Comparison of ENCODE assay signal across 15 cellular contexts in the genomic region with DNA sequence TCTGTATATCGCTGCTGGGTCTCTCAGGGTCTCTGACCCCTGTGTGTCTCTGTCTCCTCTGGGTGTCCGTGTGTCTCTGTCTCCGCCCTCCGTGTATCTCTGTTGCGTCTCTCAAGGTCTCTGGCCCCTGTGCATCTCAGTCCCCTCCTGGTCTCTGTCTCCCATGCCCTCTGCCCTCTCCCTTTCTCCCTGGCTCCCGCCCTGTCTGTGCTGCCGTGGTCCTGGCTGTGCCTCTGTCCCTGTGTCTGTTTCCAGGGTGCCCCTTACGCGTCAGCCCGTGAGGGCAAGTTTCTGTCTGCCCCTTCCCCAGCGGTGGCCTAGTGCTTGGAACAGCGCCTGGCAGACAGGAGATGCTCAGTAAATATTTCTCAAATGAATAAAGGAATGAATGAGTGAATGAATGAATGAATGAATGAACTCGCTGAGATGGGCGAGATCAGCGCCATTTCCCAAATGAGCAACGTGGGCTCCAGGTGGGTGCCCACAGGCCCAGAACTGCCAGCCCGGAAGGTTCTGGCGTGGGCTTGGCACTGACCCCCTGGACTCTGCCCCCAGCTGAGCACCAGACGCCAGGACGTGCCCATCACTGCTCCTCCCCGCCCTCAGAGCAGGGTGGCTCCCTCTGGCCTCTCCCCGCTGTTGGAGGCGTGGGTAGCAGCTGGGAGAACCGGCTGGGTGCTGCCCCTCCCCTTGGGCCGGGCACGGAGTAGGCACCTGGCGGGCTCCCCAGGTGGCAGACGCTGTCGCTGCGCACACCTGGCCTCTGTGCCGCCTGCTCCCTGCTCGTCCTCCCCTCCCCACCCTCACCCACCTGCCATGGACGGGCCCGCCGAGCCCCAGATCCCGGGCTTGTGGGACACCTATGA. TPM values are rescaled to one million over a fixed set of nuclear protein-coding genes. Genes with fewer than 3 reads are reported as not detected.
A peak's percentile ranks its signal among the peaks of the same experiment; 100 is the strongest.
DNase-seq lines count a peak whose midpoint lies in the region; ATAC-seq and TF ChIP-seq lines count a peak whose summit lies in the region.
"Had no signal": no experiment of that assay in that cellular context is flagged by ENCODE, and none has a peak within 500 bp of the region (broad histone marks: within the 10 kb centered on the region; RNA-seq: fewer than 3 reads in every experiment).

TSS of gene SULT2B1 (plus strand) at position 736 of the 866 bp plus-strand sequence. CDS start at position 817, 81 bp downstream.

- H3K4me1 Mint-ChIP-seq in CD8-positive, alpha-beta T cell (ENCODE audit: low read depth), result no peaks in the 10 kb centered on the region
- H3K4me1 Mint-ChIP-seq: activated naive CD8-positive, alpha-beta T cell treated with anti-CD3 and anti-CD28 coated beads for 36 hours; memory B cell had no signal

- TF ChIP-seq CTCF in suprapubic skin (IDR thresholded peaks at IDR 0.05) (no peak), esophagus muscularis mucosa (IDR thresholded peaks at IDR 0.05) (no peak)
- TF ChIP-seq CTCF in CD8-positive, alpha-beta T cell (IDR thresholded peaks at IDR 0.05), result no peak

- WGBS in suprapubic skin, result 49% methylated on average over 28 of the region's 36 CpGs
- 73% methylated on average over 34 of the region's 36 CpGs for WGBS in esophagus muscularis mucosa

- no peaks in the 10 kb centered on the region for H3K36me3 Mint-ChIP-seq in CD8-positive, alpha-beta T cell
- H3K36me3 Mint-ChIP-seq: activated CD4-positive, alpha-beta memory T cell treated with anti-CD3 and anti-CD28 coated beads for 36 hours; activated naive CD8-positive, alpha-beta T cell treated with anti-CD3 and anti-CD28 coated beads for 36 hours; memory B cell had no signal

- DNase-seq in SHP77 (lab: John Stamatoyannopoulos, UW) (peak; percentile 39), SHP77 treated with DMSO at 0.1 percent for 48 hours (lab: John Stamatoyannopoulos, UW) (no peak), NCI-H345 treated with DMSO at 0.1 percent for 48 hours (lab: John Stamatoyannopoulos, UW; ENCODE audit: unreplicated experiment) (peak; percentile 73), suprapubic skin (ENCODE audit: low spot score in 2 of 2) (no peak), esophagus muscularis mucosa (ENCODE audit: extremely low spot score) (no peak)
- no peak for DNase-seq in CD8-positive, alpha-beta T cell
- no peak for DNase-seq in stimulated activated CD4-positive, alpha-beta T cell treated with anti-CD3 and anti-CD28 coated beads, Interleukin-2, amount 100 ng/mL, for 48 hours
- DNase-seq: activated CD4-positive, alpha-beta memory T cell treated with anti-CD3 and anti-CD28 coated beads for 36 hours; activated naive CD8-positive, alpha-beta T cell treated with anti-CD3 and anti-CD28 coated beads for 36 hours; H9; MV-4-11 had no signal

- TF ChIP-seq POLR2A in suprapubic skin (IDR thresholded peaks at IDR 0.05), result no peak
- TF ChIP-seq POLR2A in esophagus muscularis mucosa (IDR thresholded peaks at IDR 0.05; ENCODE audit: low read depth), result no peak

- H3K36me3 ChIP-seq in suprapubic skin (no peaks in the 10 kb centered on the region), esophagus muscularis mucosa (no peaks in the 10 kb centered on the region)
- H3K36me3 ChIP-seq in CD8-positive, alpha-beta T cell (ENCODE audit: insufficient read depth, low read length), result no peaks in the 10 kb centered on the region
- H3K36me3 ChIP-seq: SJSA1 had no signal

- intact Hi-C loops in esophagus muscularis mucosa (cut with DNase I), result no loop called here
- intact Hi-C loops in CD8-positive, alpha-beta T cell (cut with DNase I, micrococcal nuclease), result no loop called here

- no peak for TF ChIP-seq EP300 in suprapubic skin (IDR thresholded peaks at IDR 0.05)
- no peak for TF ChIP-seq EP300 in esophagus muscularis mucosa (IDR thresholded peaks at IDR 0.05)

- POLR2A ChIA-PET in CD8-positive, alpha-beta T cell (lab: Charles Lee), result no interaction called here

- H3K27me3 Mint-ChIP-seq in CD8-positive, alpha-beta T cell (ENCODE audit: low read depth), result peaks cover 7% of the 10 kb centered on the region

- H3K9me3 ChIP-seq in suprapubic skin, result no peaks in the 10 kb centered on the region
- no peaks in the 10 kb centered on the region for H3K9me3 ChIP-seq in esophagus muscularis mucosa
- no peaks in the 10 kb centered on the region for H3K9me3 ChIP-seq in CD8-positive, alpha-beta T cell (ENCODE audit: low read length)
- H3K9me3 ChIP-seq: SJSA1 had no signal

- H3K4me3 ChIP-seq in suprapubic skin, result peak within 1 kb of the TSS; percentile 34
- H3K4me3 ChIP-seq in esophagus muscularis mucosa, result no peak within 1 kb of the TSS
- no peak within 1 kb of the TSS for H3K4me3 ChIP-seq in CD8-positive, alpha-beta T cell (ENCODE audit: low read depth, low read length)
- H3K4me3 ChIP-seq: SJSA1 had no signal

- no peaks in the 10 kb centered on the region for H3K27me3 ChIP-seq in suprapubic skin
- H3K27me3 ChIP-seq in esophagus muscularis mucosa, result peaks cover 0 to 42% (median 0%) of the 10 kb centered on the region in 4 donors
- no peaks in the 10 kb centered on the region for H3K27me3 ChIP-seq in CD8-positive, alpha-beta T cell (ENCODE audit: insufficient read depth, low read length)
- H3K27me3 ChIP-seq: SJSA1 had no signal

- no peaks in the 10 kb centered on the region for H3K9me3 Mint-ChIP-seq in CD8-positive, alpha-beta T cell
- H3K9me3 Mint-ChIP-seq: activated CD4-positive, alpha-beta memory T cell treated with anti-CD3 and anti-CD28 coated beads for 36 hours; activated naive CD8-positive, alpha-beta T cell treated with anti-CD3 and anti-CD28 coated beads for 36 hours; dendritic cell treated with granulocyte-macrophage colony-stimulating factor and Interleukin-4, amounts not matched to agents 40 ng/mL and 50 ng/mL, for 4 days; memory B cell had no signal

- H3K27ac ChIP-seq in suprapubic skin, result peak within 1 kb of the TSS; percentile 66
- no peak within 1 kb of the TSS for H3K27ac ChIP-seq in esophagus muscularis mucosa (replicated peaks in 1 of 4)
- H3K27ac ChIP-seq in CD8-positive, alpha-beta T cell (ENCODE audit: low read depth, low read length), result no peak within 1 kb of the TSS
- H3K27ac ChIP-seq: SJSA1 had no signal

- ATAC-seq in esophagus mucosa, result peak; percentile 89
- ATAC-seq in CD8-positive, alpha-beta T cell, result no peak

- CTCF ChIA-PET in CD8-positive, alpha-beta T cell (lab: Charles Lee), result no interaction called here

- H3K4me3 Mint-ChIP-seq in CD8-positive, alpha-beta T cell, result no peak within 1 kb of the TSS
- H3K4me3 Mint-ChIP-seq: activated CD4-positive, alpha-beta memory T cell treated with anti-CD3 and anti-CD28 coated beads for 36 hours; activated naive CD8-positive, alpha-beta T cell treated with anti-CD3 and anti-CD28 coated beads for 36 hours; dendritic cell treated with granulocyte-macrophage colony-stimulating factor and Interleukin-4, amounts not matched to agents 40 ng/mL and 50 ng/mL, for 4 days; memory B cell had no signal

- no peak within 1 kb of the TSS for H3K27ac Mint-ChIP-seq in CD8-positive, alpha-beta T cell
- H3K27ac Mint-ChIP-seq: activated CD4-positive, alpha-beta memory T cell treated with anti-CD3 and anti-CD28 coated beads for 36 hours; activated naive CD8-positive, alpha-beta T cell treated with anti-CD3 and anti-CD28 coated beads for 36 hours; dendritic cell treated with granulocyte-macrophage colony-stimulating factor and Interleukin-4, amounts not matched to agents 40 ng/mL and 50 ng/mL, for 4 days; memory B cell had no signal

- H3K4me1 ChIP-seq in suprapubic skin, result peaks cover 17% of the 10 kb centered on the region
- no peaks in the 10 kb centered on the region for H3K4me1 ChIP-seq in esophagus muscularis mucosa
- H3K4me1 ChIP-seq in CD8-positive, alpha-beta T cell (ENCODE audit: insufficient read depth, low read length), result no peaks in the 10 kb centered on the region

RNA-seq across cellular contexts. Expression of gene SULT2B1, which starts in this region (rescaled TPM):
- total RNA-seq in esophagus mucosa (245 TPM), suprapubic skin (100 to 1,000 TPM in 2 of 4 donors, 10 to 100 TPM in 2; 26.0 to 162 (median 122) TPM), esophagus muscularis mucosa (1 to 10 TPM in 1 of 4 donors, not detected in 3; 1.0 TPM)
- not detected for total RNA-seq in CD8-positive, alpha-beta T cell
- total RNA-seq: activated CD4-positive, alpha-beta memory T cell treated with anti-CD3 and anti-CD28 coated beads for 36 hours; activated naive CD8-positive, alpha-beta T cell treated with anti-CD3 and anti-CD28 coated beads for 36 hours had no signal

Comparison
In these comparisons a context has a peak if more than half of its experiments do, and no peak if none do; other contexts are left out.
1. RNA of gene SULT2B1 (total RNA-seq): 245 TPM in esophagus mucosa (single experiment) and 26.0 to 162 TPM in suprapubic skin; 1.0 TPM in esophagus muscularis mucosa and not detected in CD8-positive, alpha-beta T cell; every median in the first group is over 10 times any median in the second.
2. DNase-seq: peak in SHP77 (2 of 2) and NCI-H345 treated with DMSO at 0.1 percent for 48 hours (single experiment); none in SHP77 treated with DMSO at 0.1 percent for 48 hours (single experiment), suprapubic skin (0 of 2), esophagus muscularis mucosa (single experiment), CD8-positive, alpha-beta T cell (0 of 7) and stimulated activated CD4-positive, alpha-beta T cell treated with anti-CD3 and anti-CD28 coated beads, Interleukin-2, amount 100 ng/mL, for 48 hours (0 of 2).